22 cellular contexts compared by ENCODE assay signal in the genomic region with DNA sequence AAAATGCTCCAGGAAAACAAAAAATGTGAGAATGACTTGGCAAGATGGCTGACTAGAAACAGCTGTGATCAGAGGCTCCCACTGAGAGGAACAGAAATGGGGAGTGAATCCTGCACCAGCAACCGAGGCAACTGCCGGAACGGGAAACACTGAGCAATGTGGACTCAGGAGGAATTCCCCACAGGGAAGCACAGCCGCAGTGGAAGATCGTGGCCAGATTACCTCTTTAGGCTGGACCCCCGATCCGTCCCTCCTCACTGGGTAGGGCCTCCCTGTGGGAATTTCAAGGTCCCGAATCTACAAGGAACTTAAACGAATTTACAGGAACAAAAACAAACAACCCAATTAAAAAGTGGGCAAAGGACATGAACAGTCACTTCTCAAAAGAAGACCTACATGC.
"Had no signal": no experiment of that assay in that cellular context is flagged by ENCODE, and none has a peak within 500 bp of the region (broad histone marks: within the 10 kb centered on the region; RNA-seq: fewer than 3 reads in every experiment).

No MANE protein-coding gene starts in this region.

- H3K4me3 Mint-ChIP-seq: dendritic cell treated with granulocyte-macrophage colony-stimulating factor and Interleukin-4, amounts not matched to agents 40 ng/mL and 50 ng/mL, for 4 days; effector memory CD8-positive, alpha-beta T cell; endodermal cell; mesothelial cell of epicardium; naive B cell had no signal

- H3K9me3 ChIP-seq: colonic mucosa, esophagus squamous epithelium, left lung, lower lobe of right lung, mucosa of descending colon had no signal

- H3K4me3 ChIP-seq: colonic mucosa, esophagus squamous epithelium, gastroesophageal sphincter, heart left ventricle, left lung, lower lobe of right lung, mucosa of descending colon had no signal

- DNase-seq: colonic mucosa; cortex of kidney; effector CD8-positive, alpha-beta T cell; effector memory CD8-positive, alpha-beta T cell; endodermal cell; erythroblast; esophagus squamous epithelium; foreskin keratinocyte; heart left ventricle; hippocampal formation; left cardiac atrium; left lung; left ventricle myocardium superior; lower lobe of right lung; mesenchymal stem cell; mucosa of descending colon; naive B cell had no signal

- ATAC-seq: effector memory CD8-positive, alpha-beta T cell; esophagus mucosa; foreskin keratinocyte; gastroesophageal sphincter; left cardiac atrium; left lung; left ventricle myocardium superior; lower lobe of right lung; mucosa of descending colon had no signal

- H3K27ac Mint-ChIP-seq: dendritic cell treated with granulocyte-macrophage colony-stimulating factor and Interleukin-4, amounts not matched to agents 40 ng/mL and 50 ng/mL, for 4 days; effector memory CD8-positive, alpha-beta T cell; endodermal cell; mesothelial cell of epicardium; naive B cell had no signal

- H3K36me3 Mint-ChIP-seq: mesothelial cell of epicardium, naive B cell had no signal

- H3K27ac ChIP-seq: colonic mucosa, epithelial cell of prostate, esophagus squamous epithelium, foreskin keratinocyte, gastroesophageal sphincter, heart left ventricle, left lung, lower lobe of right lung had no signal

- H3K27me3 Mint-ChIP-seq: dendritic cell treated with granulocyte-macrophage colony-stimulating factor and Interleukin-4, amounts not matched to agents 40 ng/mL and 50 ng/mL, for 4 days had no signal

- H3K9me3 Mint-ChIP-seq: dendritic cell treated with granulocyte-macrophage colony-stimulating factor and Interleukin-4, amounts not matched to agents 40 ng/mL and 50 ng/mL, for 4 days; effector memory CD8-positive, alpha-beta T cell; endodermal cell had no signal

- H3K36me3 ChIP-seq: colonic mucosa, esophagus squamous epithelium, gastroesophageal sphincter, heart left ventricle, left lung, lower lobe of right lung had no signal

- H3K4me1 Mint-ChIP-seq: mesothelial cell of epicardium, naive B cell had no signal

- H3K27me3 ChIP-seq: colonic mucosa, esophagus squamous epithelium, foreskin keratinocyte, gastroesophageal sphincter, heart left ventricle, left lung had no signal

- H3K4me1 ChIP-seq: colonic mucosa, gastroesophageal sphincter, heart left ventricle, left lung, lower lobe of right lung had no signal
